19 cellular contexts compared by ENCODE assay signal in the genomic region with DNA sequence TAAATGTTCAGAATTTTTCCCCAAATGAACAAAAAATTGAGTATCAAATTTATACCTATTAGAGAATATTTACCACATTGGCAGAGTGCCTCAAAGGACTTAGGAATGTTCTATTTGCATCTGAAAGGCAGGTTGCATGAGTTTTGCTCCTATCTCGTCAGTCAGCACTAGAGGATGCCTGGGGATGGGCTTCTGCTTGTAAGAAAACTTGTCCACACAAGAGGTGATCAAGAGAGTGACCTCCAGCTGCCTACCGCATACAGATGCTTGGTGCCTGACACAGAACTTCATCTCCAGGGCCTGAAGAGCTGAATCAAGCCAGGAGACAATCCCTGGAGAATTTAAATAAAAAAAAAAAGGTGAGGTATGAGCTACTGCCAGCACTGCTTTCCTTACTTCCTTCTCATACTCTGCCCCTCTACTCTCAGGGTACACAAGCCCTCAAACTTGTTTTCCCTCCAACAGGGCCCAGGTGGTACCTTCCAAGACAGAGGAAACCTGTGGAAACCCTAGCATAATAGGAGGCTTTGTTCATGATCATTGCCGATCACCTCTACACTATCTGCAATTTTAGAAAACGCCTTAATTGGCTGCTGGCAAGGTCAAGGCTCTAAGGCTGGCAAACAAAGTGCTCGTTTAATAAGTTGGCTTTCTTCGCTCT.
A peak's percentile ranks its signal among the peaks of the same experiment; 100 is the strongest.
DNase-seq lines count a peak whose midpoint lies in the region; FAIRE-seq and TF ChIP-seq lines count a peak whose summit lies in the region.
"Had no signal": no experiment of that assay in that cellular context is flagged by ENCODE, and none has a peak within 500 bp of the region (broad histone marks: within the 10 kb centered on the region; RNA-seq: fewer than 3 reads in every experiment).

No MANE protein-coding gene starts in this region.

- dilution Hi-C loops in keratinocyte (cut with MboI; ENCODE audit: extremely low pct_ligation_motif_present, low sequenced_read_pairs): no loop called here

- H2AFZ ChIP-seq in keratinocyte (ENCODE audit: control insufficient read depth, low read length): peak overlapping the region; percentile 27

- no peak for TF ChIP-seq POLR2A in esophagus muscularis mucosa (IDR thresholded peaks at IDR 0.05; ENCODE audit: low read depth)

- H3K9me1 ChIP-seq in keratinocyte (ENCODE audit: control insufficient read depth, extremely low read depth, insufficient read depth, low read length): no peaks in the 10 kb centered on the region

- TF ChIP-seq CTCF in VCaP (conservative IDR thresholded peaks at IDR 0.05) (no peak), esophagus muscularis mucosa (IDR thresholded peaks at IDR 0.05) (no peak), keratinocyte (optimal IDR thresholded peaks at IDR 0.05 in 1 of 3, IDR thresholded peaks at IDR 0.05 in 1 of 3, conservative IDR thresholded peaks at IDR 0.05 in 1 of 3; ENCODE audit: extremely low read depth in 1 of 3, insufficient read depth in 2 of 3, low read length in 3 of 3) (no peak)

- H3K4me1 ChIP-seq in esophagus muscularis mucosa (peaks cover 0 to 7% (median 0%) of the 10 kb centered on the region in 4 donors), keratinocyte (ENCODE audit: control insufficient read depth, extremely low read depth, insufficient read depth, low read length) (peaks cover 15% of the 10 kb centered on the region)
- H3K4me1 ChIP-seq: Peyer's patch had no signal

- intact Hi-C loops in esophagus muscularis mucosa (cut with DNase I): no loop called here

- H3K36me3 ChIP-seq in H7 (replicated peaks; ENCODE audit: control insufficient read depth, insufficient read depth, low read length) (peaks cover 9% of the 10 kb centered on the region), esophagus muscularis mucosa (no peaks in the 10 kb centered on the region), keratinocyte (ENCODE audit: control insufficient read depth in 2 of 2, extremely low read depth in 1 of 2, insufficient read depth in 2 of 2, low read length in 2 of 2) (peaks cover 0 to 5% of the 10 kb centered on the region in 2 experiments)
- H3K36me3 ChIP-seq: Peyer's patch had no signal

- H3K4me3 ChIP-seq in H7 (ENCODE audit: insufficient read depth, low read depth, low read length) (no peak overlapping the region), esophagus muscularis mucosa (no peak overlapping the region), keratinocyte (ENCODE audit: control insufficient read depth in 2 of 3, extremely low read depth in 1 of 3, insufficient read depth in 2 of 3, low read depth in 1 of 3, low read length in 3 of 3) (no peak overlapping the region)
- H3K4me3 ChIP-seq: K562, Peyer's patch had no signal

- WGBS in esophagus muscularis mucosa: 75% methylated on average over 6 of the region's 6 CpGs

- no peak overlapping the region for H3K9ac ChIP-seq in keratinocyte (ENCODE audit: control insufficient read depth, extremely low read depth, insufficient read depth, low read length)

- peak overlapping the region; percentile 76 for H3K27ac ChIP-seq in VCaP
- no peak overlapping the region for H3K27ac ChIP-seq in esophagus muscularis mucosa (replicated peaks in 1 of 4)
- H3K27ac ChIP-seq in keratinocyte (ENCODE audit: control insufficient read depth, insufficient read depth, low read length): no peak overlapping the region
- H3K27ac ChIP-seq: Peyer's patch had no signal

- peak; percentile 76 for FAIRE-seq in keratinocyte (lab: Jason Lieb, UNC)
- FAIRE-seq: A204.1, D721Med, GM18507, K562 had no signal

- H3K4me2 ChIP-seq in keratinocyte (ENCODE audit: control insufficient read depth, extremely low read depth, insufficient read depth, low read depth, low read length): no peak overlapping the region

- DNase-seq in H7: peak; percentile 11
- peak; percentile 66 for DNase-seq in esophagus muscularis mucosa (ENCODE audit: extremely low spot score)
- no peak for DNase-seq in keratinocyte (ENCODE audit: low read depth, low spot score)
- DNase-seq in HK-2 (ENCODE audit: unreplicated experiment): no peak
- DNase-seq in HT-29 (ENCODE audit: low spot score): no peak
- DNase-seq in ecto neural progenitor cell (ENCODE audit: low spot score): no peak
- DNase-seq: DMS53, GDM1, NCI-H1092 treated with DMSO at 0.1 percent for 48 hours, NCI-H146, NCI-H2029, NCI-H2227 treated with DMSO at 0.1 percent for 48 hours, NCI-H510A, Peyer's patch had no signal

- H3K79me2 ChIP-seq in keratinocyte (ENCODE audit: control insufficient read depth, insufficient read depth, low read length): no peaks in the 10 kb centered on the region

- H3K27me3 ChIP-seq in H7 (ENCODE audit: control insufficient read depth, insufficient read depth, low read length) (no peaks in the 10 kb centered on the region), esophagus muscularis mucosa (no peaks in the 10 kb centered on the region), keratinocyte (ENCODE audit: control insufficient read depth, extremely low read depth, insufficient read depth, low read length) (no peaks in the 10 kb centered on the region)
- H3K27me3 ChIP-seq: Peyer's patch had no signal

- no peaks in the 10 kb centered on the region for H3K9me3 ChIP-seq in esophagus muscularis mucosa
- no peaks in the 10 kb centered on the region for H3K9me3 ChIP-seq in keratinocyte (ENCODE audit: control insufficient read depth, low read depth, low read length)

- H4K20me1 ChIP-seq in keratinocyte (ENCODE audit: control insufficient read depth, extremely low read depth, insufficient read depth, low read length): no peaks in the 10 kb centered on the region

- TF ChIP-seq EP300 in esophagus muscularis mucosa (IDR thresholded peaks at IDR 0.05): no peak

Comparison
In these comparisons a context has a peak if more than half of its experiments do, and no peak if none do; other contexts are left out.
1. DNase-seq: peak in H7 (single experiment) and esophagus muscularis mucosa (single experiment); none in keratinocyte (single experiment), HK-2 (single experiment), HT-29 (single experiment) and ecto neural progenitor cell (single experiment).